9 cellular contexts compared by ENCODE assay signal in the genomic region with DNA sequence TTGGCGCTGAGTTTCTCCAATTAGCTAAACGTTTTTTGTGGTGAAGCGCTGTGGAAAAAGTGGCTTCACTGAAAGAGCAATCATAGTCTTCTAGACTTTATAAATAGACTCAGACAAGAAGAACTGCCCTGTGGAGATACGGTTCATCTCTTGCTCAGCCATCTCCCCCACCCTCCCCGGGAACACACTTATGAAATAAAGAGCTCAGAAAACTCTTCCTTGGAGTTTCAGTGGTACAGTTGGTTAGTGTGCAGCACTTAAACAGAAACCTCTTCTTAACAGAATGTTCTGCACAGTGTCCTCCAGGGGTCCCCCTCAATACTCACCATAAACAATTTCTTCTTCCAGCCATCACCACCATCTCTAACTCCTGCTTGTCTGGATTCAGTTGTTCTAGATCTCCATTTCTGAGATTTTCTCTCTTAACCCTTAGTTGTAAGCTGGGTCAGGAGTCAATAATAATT.
DNase-seq lines count a peak whose midpoint lies in the region; ATAC-seq and TF ChIP-seq lines count a peak whose summit lies in the region.
"Had no signal": no experiment of that assay in that cellular context is flagged by ENCODE, and none has a peak within 500 bp of the region (broad histone marks: within the 10 kb centered on the region; RNA-seq: fewer than 3 reads in every experiment).

No MANE protein-coding gene starts in this region.

- intact Hi-C loops in spleen (cut with DNase I; ENCODE audit: low total_unique reads): no loop called here

- H3K4me3 ChIP-seq in HEK293 (ENCODE audit: low read depth, low read length): no peak overlapping the region
- H3K4me3 ChIP-seq in spleen: no peak overlapping the region

- POLR2A ChIA-PET in HEK293 (lab: Yijun Ruan, JAX): interaction anchor here (0.5 to 0.6 kb wide), 2 partner anchors 10 to 307 kb away, joined by 3 read pairs; no protein-coding TSS in a partner anchor

- DNase-seq in NAMALWA (ENCODE audit: low spot score): peak; percentile 27
- peak; percentile 64 for DNase-seq in left kidney (ENCODE audit: low read depth, low spot score)
- no peak for DNase-seq in foreskin melanocyte
- DNase-seq in COR-L47 (lab: John Stamatoyannopoulos, UW): no peak
- no peak for DNase-seq in NCI-H146 treated with DMSO at 0.1 percent for 48 hours (lab: John Stamatoyannopoulos, UW; ENCODE audit: unreplicated experiment)
- no peak for DNase-seq in spleen
- DNase-seq: IMR-90 had no signal

- TF ChIP-seq POLR2A in GM18505 (IDR thresholded peaks at IDR 0.05; ENCODE audit: borderline replicate concordance, extremely low read depth, insufficient read depth, insufficient read length): no peak
- TF ChIP-seq POLR2A in spleen (IDR thresholded peaks at IDR 0.05): no peak

- no peak for TF ChIP-seq CTCF in HEK293 (tag by site-specific recombination; IDR thresholded peaks at IDR 0.05)
- TF ChIP-seq CTCF in spleen (IDR thresholded peaks at IDR 0.05 in 8 of 11, conservative IDR thresholded peaks at IDR 0.05 in 3 of 11): peak in 3 of 11 experiments; percentile 14 to 19 (median 16)

- H3K4me1 ChIP-seq in HEK293 (ENCODE audit: control insufficient read depth, insufficient read depth, low read length) (peaks cover 4% of the 10 kb centered on the region), spleen (no peaks in the 10 kb centered on the region)

- H3K27ac ChIP-seq in HEK293 (ENCODE audit: extremely low read depth, low read depth, low read length) (no peak overlapping the region), spleen (no peak overlapping the region)

- no peaks in the 10 kb centered on the region for H3K36me3 ChIP-seq in HEK293 (ENCODE audit: control insufficient read depth in 2 of 2, insufficient read depth in 1 of 2, low read length in 2 of 2)
- peaks cover 0 to 11% (median 0%) of the 10 kb centered on the region in 6 donors for H3K36me3 ChIP-seq in spleen

- 62 to 76% (median 65%) methylated on average over 5 of the region's 5 CpGs for WGBS in spleen, 5 donors

- peak; percentile 96 for ATAC-seq in GM18505 (IDR thresholded peaks at IDR 0.05; ENCODE audit: unreplicated experiment)

- no peaks in the 10 kb centered on the region for H3K9me3 ChIP-seq in HEK293 (ENCODE audit: control insufficient read depth, insufficient read depth, low read depth, low read length)
- H3K9me3 ChIP-seq in spleen: no peaks in the 10 kb centered on the region

- no peaks in the 10 kb centered on the region for H3K27me3 ChIP-seq in spleen (replicated peaks in 1 of 7)

- CTCF ChIA-PET in HEK293 (lab: Yijun Ruan, JAX): interaction anchor here (0.8 kb wide), 1 partner anchor 9 kb away, joined by 3 read pairs; no protein-coding TSS in a partner anchor

TF ChIP-seq in HEK293, 187 proteins besides CTCF, POLR2A, EP300 and RAD21:
- TF ChIP-seq FEZF1 (tag by site-specific recombination; IDR thresholded peaks at IDR 0.05) (0 out of 2 replicates have a peak, but pooled peaks have one; percentile 8), ZNF843 (tag by site-specific recombination; IDR thresholded peaks at IDR 0.05) (no peak)
- TF ChIP-seq, protein P1, sequence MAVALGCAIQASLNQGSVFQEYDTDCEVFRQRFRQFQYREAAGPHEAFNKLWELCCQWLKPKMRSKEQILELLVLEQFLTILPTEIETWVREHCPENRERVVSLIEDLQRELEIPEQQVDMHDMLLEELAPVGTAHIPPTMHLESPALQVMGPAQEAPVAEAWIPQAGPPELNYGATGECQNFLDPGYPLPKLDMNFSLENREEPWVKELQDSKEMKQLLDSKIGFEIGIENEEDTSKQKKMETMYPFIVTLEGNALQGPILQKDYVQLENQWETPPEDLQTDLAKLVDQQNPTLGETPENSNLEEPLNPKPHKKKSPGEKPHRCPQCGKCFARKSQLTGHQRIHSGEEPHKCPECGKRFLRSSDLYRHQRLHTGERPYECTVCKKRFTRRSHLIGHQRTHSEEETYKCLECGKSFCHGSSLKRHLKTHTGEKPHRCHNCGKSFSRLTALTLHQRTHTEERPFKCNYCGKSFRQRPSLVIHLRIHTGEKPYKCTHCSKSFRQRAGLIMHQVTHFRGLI (tag by site-specific recombination; IDR thresholded peaks at IDR 0.05): no peak

Comparison
In these comparisons a context has a peak if more than half of its experiments do, and no peak if none do; other contexts are left out.
1. DNase-seq: peak in NAMALWA (single experiment) and left kidney (single experiment); none in foreskin melanocyte (single experiment), COR-L47 (single experiment), NCI-H146 treated with DMSO at 0.1 percent for 48 hours (single experiment) and spleen (single experiment).